ENCODE assay signal across 1 cellular context in the genomic region with DNA sequence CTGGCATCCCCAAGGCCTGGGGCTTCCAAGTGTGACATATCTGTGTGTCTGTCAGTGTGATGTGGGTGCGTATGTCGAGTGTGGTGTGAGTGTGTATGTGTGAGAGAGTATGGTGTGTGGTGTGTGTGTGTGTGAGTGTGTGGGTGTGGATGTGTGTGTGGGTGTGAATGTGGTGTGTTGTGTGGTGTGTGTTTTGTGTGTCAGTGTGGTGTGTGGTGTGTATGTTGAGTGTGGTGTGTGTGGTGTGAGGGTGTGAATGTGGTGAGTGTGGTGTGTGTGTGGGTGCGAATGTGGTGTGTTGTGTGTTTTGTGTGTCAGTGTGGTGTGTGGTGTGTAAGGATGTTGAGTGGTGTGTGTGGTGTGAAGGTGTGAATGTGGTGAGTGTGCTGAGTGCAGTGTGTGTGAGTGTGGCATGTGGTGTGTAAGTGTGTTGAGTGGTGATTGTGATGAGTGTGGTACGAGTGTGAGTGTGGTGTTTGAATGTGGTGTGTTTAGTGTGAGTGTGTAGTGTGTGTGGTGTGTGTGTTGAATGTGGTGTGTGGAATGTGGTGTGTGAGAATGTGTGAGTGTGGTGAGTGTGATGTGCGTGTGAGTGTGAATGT.
TF ChIP-seq lines count a peak whose summit lies in the region.

No MANE protein-coding gene starts in this region.

TF ChIP-seq in HEK293, 187 proteins besides CTCF, POLR2A, EP300 and RAD21 (continued from another document):
- TF ChIP-seq ZNF280D (tag by site-specific recombination; IDR thresholded peaks at IDR 0.05): no peak
- no peak for TF ChIP-seq ZNF184 (tag by site-specific recombination; IDR thresholded peaks at IDR 0.05)
- TF ChIP-seq ZNF391 (tag by site-specific recombination; IDR thresholded peaks at IDR 0.05; ENCODE audit: borderline replicate concordance, low read depth): no peak
- TF ChIP-seq, protein P1, sequence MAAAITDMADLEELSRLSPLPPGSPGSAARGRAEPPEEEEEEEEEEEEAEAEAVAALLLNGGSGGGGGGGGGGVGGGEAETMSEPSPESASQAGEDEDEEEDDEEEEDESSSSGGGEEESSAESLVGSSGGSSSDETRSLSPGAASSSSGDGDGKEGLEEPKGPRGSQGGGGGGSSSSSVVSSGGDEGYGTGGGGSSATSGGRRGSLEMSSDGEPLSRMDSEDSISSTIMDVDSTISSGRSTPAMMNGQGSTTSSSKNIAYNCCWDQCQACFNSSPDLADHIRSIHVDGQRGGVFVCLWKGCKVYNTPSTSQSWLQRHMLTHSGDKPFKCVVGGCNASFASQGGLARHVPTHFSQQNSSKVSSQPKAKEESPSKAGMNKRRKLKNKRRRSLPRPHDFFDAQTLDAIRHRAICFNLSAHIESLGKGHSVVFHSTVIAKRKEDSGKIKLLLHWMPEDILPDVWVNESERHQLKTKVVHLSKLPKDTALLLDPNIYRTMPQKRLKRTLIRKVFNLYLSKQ (tag by site-specific recombination; IDR thresholded peaks at IDR 0.05; ENCODE audit: borderline replicate concordance): no peak
- TF ChIP-seq ZNF214 (tag by site-specific recombination; IDR thresholded peaks at IDR 0.05; ENCODE audit: borderline replicate concordance): no peak
- TF ChIP-seq, protein P2, sequence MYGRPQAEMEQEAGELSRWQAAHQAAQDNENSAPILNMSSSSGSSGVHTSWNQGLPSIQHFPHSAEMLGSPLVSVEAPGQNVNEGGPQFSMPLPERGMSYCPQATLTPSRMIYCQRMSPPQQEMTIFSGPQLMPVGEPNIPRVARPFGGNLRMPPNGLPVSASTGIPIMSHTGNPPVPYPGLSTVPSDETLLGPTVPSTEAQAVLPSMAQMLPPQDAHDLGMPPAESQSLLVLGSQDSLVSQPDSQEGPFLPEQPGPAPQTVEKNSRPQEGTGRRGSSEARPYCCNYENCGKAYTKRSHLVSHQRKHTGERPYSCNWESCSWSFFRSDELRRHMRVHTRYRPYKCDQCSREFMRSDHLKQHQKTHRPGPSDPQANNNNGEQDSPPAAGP (tag by site-specific recombination; IDR thresholded peaks at IDR 0.05): no peak
- TF ChIP-seq, protein P3, sequence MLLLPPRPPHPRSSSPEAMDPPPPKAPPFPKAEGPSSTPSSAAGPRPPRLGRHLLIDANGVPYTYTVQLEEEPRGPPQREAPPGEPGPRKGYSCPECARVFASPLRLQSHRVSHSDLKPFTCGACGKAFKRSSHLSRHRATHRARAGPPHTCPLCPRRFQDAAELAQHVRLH (tag by site-specific recombination; IDR thresholded peaks at IDR 0.05): no peak
- TF ChIP-seq ZNF473 (tag by site-specific recombination; IDR thresholded peaks at IDR 0.05): no peak
- TF ChIP-seq ZNF398 (tag by site-specific recombination; IDR thresholded peaks at IDR 0.05): no peak
- no peak for TF ChIP-seq ZNF621 (tag by site-specific recombination; IDR thresholded peaks at IDR 0.05)
- TF ChIP-seq ZNF341 (tag by site-specific recombination; IDR thresholded peaks at IDR 0.05; ENCODE audit: low read depth): no peak
- no peak for TF ChIP-seq ZNF843 (tag by site-specific recombination; IDR thresholded peaks at IDR 0.05)
- TF ChIP-seq RBAK (tag by site-specific recombination; IDR thresholded peaks at IDR 0.05): no peak
